3 cellular contexts compared by ENCODE assay signal in genomic region chr16:82967424-82967823, GRCh38.
"Had no signal": no experiment of that assay in that cellular context is flagged by ENCODE, and none has a peak within 500 bp of the region (broad histone marks: within the 10 kb centered on the region; RNA-seq: fewer than 3 reads in every experiment).

No MANE protein-coding gene starts in this region.

- ATAC-seq: GM12878 had no signal

- H3K4me3 ChIP-seq: GM12878 had no signal

- DNase-seq: GDM1, GF-D8 had no signal
